In the genomic region with DNA sequence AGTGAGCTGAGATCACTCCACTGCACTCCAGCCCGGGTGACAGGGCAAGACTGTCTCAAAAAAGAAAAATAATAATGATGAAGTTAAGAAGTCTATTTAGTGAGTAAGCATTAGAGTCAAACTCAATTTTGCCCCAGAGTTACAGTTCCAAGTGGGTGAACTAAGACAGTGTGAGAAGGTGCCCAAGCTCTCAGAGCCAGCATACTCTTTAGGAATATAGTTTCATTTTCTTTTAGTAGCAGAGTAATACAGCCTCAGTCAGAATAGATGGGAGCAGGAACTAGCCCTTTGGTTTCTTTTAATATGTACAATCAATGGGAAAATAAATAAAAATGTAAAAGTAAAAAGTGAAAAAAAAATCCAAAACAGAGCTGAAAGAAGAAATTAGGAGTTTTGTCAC, we compare ENCODE assay signal across 25 cellular contexts.
"Had no signal": no experiment of that assay in that cellular context is flagged by ENCODE, and none has a peak within 500 bp of the region (broad histone marks: within the 10 kb centered on the region; RNA-seq: fewer than 3 reads in every experiment).

No MANE protein-coding gene starts in this region.

- H3K27me3 ChIP-seq: Peyer's patch, SJCRH30 had no signal

- DNase-seq: Kasumi-1, NCI-H1092, NCI-H1105 treated with DMSO at 0.1 percent for 48 hours, NCI-H1417 treated with DMSO at 0.1 percent for 48 hours, NCI-H146, NCI-H1694 treated with DMSO at 0.1 percent for 48 hours, NCI-H1930, NCI-H2081, NCI-H2171, NCI-H226, NCI-H446, NCI-H510A, NCI-H524 treated with DMSO at 0.1 percent for 48 hours, NCI-H69, NCI-H774, PC-3, Peyer's patch, SHP77 treated with DMSO at 0.1 percent for 48 hours, SJCRH30, SW 1271, T-cell had no signal

- H3K4me2 ChIP-seq: KMS-11 had no signal

- H3K9ac ChIP-seq: KMS-11 had no signal

- H3K36me3 ChIP-seq: Peyer's patch, SJCRH30 had no signal

- H3K4me3 ChIP-seq: K562, Peyer's patch, SJCRH30 had no signal

- ATAC-seq: HepG2, K562, PC-3, Right ventricle myocardium inferior, T-cell had no signal

- H3K27ac ChIP-seq: KMS-11, Peyer's patch, SJCRH30 had no signal

- FAIRE-seq: HepG2, K562 had no signal

- H3K9me3 ChIP-seq: Peyer's patch, SJCRH30 had no signal
